1 cellular context compared by ENCODE assay signal in the genomic region with DNA sequence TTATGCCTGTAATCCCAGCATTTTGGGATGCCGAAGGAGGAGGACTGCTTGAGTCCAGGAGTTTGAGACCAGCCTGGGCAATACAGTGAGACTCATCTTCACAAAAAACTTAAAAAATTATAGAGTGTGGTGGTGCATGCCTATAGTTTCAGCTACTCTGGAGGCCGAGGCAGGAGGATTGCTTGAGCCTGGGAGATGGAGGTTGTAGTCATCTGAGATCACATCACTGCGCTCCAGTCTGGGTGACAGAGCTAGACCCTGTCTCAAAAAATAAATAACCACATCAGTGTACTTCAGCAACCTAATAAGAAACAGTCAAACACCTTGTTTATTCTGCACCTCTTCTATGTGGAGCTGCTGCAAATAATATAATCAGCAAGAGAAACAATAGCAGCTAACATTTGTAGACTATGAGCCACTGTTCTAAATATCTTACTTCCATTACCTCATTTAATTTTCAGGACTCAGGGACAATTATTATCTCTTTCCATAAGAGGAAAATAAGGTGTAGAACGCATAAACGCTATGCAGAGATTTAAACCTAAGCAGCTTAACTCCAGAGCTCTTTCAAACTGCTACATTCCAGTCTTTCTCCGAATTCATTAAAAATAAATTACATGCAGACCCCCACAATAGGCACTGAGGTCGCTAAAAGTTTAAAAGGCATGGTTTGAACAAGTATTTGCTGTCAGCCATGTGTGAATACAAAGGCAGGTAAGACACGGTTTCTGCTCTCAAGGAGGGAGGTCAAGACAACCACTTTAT.
TF ChIP-seq lines count a peak whose summit lies in the region.

No MANE protein-coding gene starts in this region.

TF ChIP-seq in HepG2, 621 proteins besides CTCF, POLR2A, EP300 and RAD21:
- 0 out of 2 replicates have a peak, but pooled peaks have one; percentile 9 for TF ChIP-seq ZNF605 (CRISPR knock-in tag; IDR thresholded peaks at IDR 0.05)
- 0 out of 2 replicates have a peak, but pooled peaks have one; percentile 18 for TF ChIP-seq ZMYM3 (CRISPR knock-in tag; IDR thresholded peaks at IDR 0.05)
- TF ChIP-seq, protein P1, sequence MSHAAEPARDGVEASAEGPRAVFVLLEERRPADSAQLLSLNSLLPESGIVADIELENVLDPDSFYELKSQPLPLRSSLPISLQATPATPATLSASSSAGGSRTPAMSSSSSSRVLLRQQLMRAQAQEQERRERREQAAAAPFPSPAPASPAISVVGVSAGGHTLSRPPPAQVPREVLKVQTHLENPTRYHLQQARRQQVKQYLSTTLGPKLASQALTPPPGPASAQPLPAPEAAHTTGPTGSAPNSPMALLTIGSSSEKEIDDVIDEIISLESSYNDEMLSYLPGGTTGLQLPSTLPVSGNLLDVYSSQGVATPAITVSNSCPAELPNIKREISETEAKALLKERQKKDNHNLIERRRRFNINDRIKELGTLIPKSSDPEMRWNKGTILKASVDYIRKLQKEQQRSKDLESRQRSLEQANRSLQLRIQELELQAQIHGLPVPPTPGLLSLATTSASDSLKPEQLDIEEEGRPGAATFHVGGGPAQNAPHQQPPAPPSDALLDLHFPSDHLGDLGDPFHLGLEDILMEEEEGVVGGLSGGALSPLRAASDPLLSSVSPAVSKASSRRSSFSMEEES (CRISPR knock-in tag; IDR thresholded peaks at IDR 0.05) = no peak
- no peak for TF ChIP-seq NR2F2 (IDR thresholded peaks at IDR 0.05; ENCODE audit: borderline replicate concordance, low read depth)
- TF ChIP-seq, protein P2, sequence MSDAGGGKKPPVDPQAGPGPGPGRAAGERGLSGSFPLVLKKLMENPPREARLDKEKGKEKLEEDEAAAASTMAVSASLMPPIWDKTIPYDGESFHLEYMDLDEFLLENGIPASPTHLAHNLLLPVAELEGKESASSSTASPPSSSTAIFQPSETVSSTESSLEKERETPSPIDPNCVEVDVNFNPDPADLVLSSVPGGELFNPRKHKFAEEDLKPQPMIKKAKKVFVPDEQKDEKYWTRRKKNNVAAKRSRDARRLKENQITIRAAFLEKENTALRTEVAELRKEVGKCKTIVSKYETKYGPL (CRISPR knock-in tag; IDR thresholded peaks at IDR 0.05) = no peak
- no peak for TF ChIP-seq KLF9 (CRISPR knock-in tag; IDR thresholded peaks at IDR 0.05; ENCODE audit: low read depth)
- TF ChIP-seq, protein P3, sequence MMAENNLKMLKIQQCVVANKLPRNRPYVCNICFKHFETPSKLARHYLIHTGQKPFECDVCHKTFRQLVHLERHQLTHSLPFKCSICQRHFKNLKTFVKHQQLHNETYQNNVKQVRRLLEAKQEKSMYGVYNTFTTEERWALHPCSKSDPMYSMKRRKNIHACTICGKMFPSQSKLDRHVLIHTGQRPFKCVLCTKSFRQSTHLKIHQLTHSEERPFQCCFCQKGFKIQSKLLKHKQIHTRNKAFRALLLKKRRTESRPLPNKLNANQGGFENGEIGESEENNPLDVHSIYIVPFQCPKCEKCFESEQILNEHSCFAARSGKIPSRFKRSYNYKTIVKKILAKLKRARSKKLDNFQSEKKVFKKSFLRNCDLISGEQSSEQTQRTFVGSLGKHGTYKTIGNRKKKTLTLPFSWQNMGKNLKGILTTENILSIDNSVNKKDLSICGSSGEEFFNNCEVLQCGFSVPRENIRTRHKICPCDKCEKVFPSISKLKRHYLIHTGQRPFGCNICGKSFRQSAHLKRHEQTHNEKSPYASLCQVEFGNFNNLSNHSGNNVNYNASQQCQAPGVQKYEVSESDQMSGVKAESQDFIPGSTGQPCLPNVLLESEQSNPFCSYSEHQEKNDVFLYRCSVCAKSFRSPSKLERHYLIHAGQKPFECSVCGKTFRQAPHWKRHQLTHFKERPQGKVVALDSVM (CRISPR knock-in tag; IDR thresholded peaks at IDR 0.05) = peak; percentile 96
- TF ChIP-seq, protein P4, sequence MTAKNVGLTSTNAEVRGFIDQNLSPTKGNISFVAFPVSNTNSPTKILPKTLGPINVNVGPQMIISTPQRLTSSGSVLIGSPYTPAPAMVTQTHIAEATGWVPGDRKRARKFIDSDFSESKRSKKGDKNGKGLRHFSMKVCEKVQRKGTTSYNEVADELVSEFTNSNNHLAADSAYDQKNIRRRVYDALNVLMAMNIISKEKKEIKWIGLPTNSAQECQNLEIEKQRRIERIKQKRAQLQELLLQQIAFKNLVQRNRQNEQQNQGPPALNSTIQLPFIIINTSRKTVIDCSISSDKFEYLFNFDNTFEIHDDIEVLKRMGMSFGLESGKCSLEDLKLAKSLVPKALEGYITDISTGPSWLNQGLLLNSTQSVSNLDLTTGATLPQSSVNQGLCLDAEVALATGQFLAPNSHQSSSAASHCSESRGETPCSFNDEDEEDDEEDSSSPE (CRISPR knock-in tag; IDR thresholded peaks at IDR 0.05) = no peak
- TF ChIP-seq, protein P5, sequence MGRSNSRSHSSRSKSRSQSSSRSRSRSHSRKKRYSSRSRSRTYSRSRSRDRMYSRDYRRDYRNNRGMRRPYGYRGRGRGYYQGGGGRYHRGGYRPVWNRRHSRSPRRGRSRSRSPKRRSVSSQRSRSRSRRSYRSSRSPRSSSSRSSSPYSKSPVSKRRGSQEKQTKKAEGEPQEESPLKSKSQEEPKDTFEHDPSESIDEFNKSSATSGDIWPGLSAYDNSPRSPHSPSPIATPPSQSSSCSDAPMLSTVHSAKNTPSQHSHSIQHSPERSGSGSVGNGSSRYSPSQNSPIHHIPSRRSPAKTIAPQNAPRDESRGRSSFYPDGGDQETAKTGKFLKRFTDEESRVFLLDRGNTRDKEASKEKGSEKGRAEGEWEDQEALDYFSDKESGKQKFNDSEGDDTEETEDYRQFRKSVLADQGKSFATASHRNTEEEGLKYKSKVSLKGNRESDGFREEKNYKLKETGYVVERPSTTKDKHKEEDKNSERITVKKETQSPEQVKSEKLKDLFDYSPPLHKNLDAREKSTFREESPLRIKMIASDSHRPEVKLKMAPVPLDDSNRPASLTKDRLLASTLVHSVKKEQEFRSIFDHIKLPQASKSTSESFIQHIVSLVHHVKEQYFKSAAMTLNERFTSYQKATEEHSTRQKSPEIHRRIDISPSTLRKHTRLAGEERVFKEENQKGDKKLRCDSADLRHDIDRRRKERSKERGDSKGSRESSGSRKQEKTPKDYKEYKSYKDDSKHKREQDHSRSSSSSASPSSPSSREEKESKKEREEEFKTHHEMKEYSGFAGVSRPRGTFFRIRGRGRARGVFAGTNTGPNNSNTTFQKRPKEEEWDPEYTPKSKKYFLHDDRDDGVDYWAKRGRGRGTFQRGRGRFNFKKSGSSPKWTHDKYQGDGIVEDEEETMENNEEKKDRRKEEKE (IDR thresholded peaks at IDR 0.05) = no peak
- no peak for TF ChIP-seq ZFP36L1 (CRISPR knock-in tag; IDR thresholded peaks at IDR 0.05)
- no peak for TF ChIP-seq SIN3A (IDR thresholded peaks at IDR 0.05; ENCODE audit: borderline replicate concordance, low read depth, low read length)
- TF ChIP-seq TMF1 (CRISPR knock-in tag; IDR thresholded peaks at IDR 0.05; ENCODE audit: low read depth) = no peak
